Comparison of ENCODE assay signal across 23 cellular contexts in the genomic region with DNA sequence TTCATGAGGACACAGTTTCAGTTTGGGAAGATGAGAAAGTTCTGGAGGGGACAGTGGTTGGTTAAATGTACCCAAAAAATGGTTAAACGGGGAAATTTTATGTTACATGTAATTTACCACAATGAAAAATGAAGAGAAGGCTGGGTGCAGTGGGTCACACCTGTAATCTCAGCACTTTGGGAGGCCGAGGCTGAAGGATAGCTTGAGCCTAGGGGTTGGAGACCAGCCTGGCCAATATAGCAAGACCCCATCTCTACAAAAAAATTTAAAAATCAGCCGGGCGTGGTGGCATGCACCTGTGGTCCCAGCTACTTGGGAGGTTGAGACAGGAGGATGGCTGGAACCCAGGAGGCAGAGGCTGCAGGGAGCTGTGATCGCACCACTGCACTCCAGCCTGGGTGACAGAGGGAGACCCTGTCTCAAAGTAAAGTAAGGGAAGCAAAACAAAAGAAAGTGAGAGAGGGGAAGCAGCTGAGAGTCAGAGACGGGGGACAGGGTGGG. TPM values are rescaled to one million over a fixed set of nuclear protein-coding genes. Genes with fewer than 3 reads are reported as not detected.
DNase-seq lines count a peak whose midpoint lies in the region; ATAC-seq and TF ChIP-seq lines count a peak whose summit lies in the region.
"Had no signal": no experiment of that assay in that cellular context is flagged by ENCODE, and none has a peak within 500 bp of the region (broad histone marks: within the 10 kb centered on the region; RNA-seq: fewer than 3 reads in every experiment).

No MANE protein-coding gene starts in this region.

- TF ChIP-seq POLR2A in breast epithelium (IDR thresholded peaks at IDR 0.05): no peak
- no peak for TF ChIP-seq POLR2A in testis (IDR thresholded peaks at IDR 0.05)

- H3K4me1 ChIP-seq in breast epithelium (no peaks in the 10 kb centered on the region), lung (ENCODE audit: control insufficient read depth in 2 of 2, insufficient read depth in 2 of 2, low read length in 2 of 2) (no peaks in the 10 kb centered on the region), testis (no peaks in the 10 kb centered on the region)

- H3K27ac ChIP-seq in breast epithelium (peak overlapping the region; percentile 66 to 68), brain microvascular endothelial cell (no peak overlapping the region), lung (ENCODE audit: low read depth in 1 of 2, low read length in 1 of 2) (peak overlapping the region in 1 of 2 donors; percentile 57), testis (peak overlapping the region; percentile 39 to 69)

- DNase-seq in breast epithelium (ENCODE audit: low spot score in 2 of 2): no peak
- DNase-seq in MCF 10A (ENCODE audit: unreplicated experiment): no peak
- no peak for DNase-seq in brain microvascular endothelial cell
- no peak for DNase-seq in lung (ENCODE audit: low spot score)
- no peak for DNase-seq in testis
- no peak for DNase-seq in activated naive CD8-positive, alpha-beta T cell treated with anti-CD3 and anti-CD28 coated beads, Interleukin-2, amount 50 U/mL, for 24 hours
- DNase-seq in D341Med (ENCODE audit: low spot score): no peak
- DNase-seq: 8988T; activated naive CD4-positive, alpha-beta T cell treated with anti-CD3 and anti-CD28 coated beads for 36 hours; activated T-cell treated with anti-CD3 and anti-CD28 coated beads, Interleukin-2, amount 50 U/mL, for 48 hours; aorta; COR-L47; effector memory CD8-positive, alpha-beta T cell; HFFc6; kidney glomerular epithelial cell; NCI-H1092; NCI-H2029 treated with DMSO at 0.1 percent for 48 hours; NCI-H345; PC-3; SHP77 treated with DMSO at 0.1 percent for 48 hours had no signal

- H3K4me1 Mint-ChIP-seq in MCF 10A (ENCODE audit: insufficient read depth, unreplicated experiment): no peaks in the 10 kb centered on the region
- H3K4me1 Mint-ChIP-seq in activated naive CD8-positive, alpha-beta T cell treated with anti-CD3 and anti-CD28 coated beads, Interleukin-2, amount 50 U/mL, for 24 hours: peaks cover 7% of the 10 kb centered on the region

- in situ Hi-C loops in brain microvascular endothelial cell (cut with HindIII; ENCODE audit: low pct_ligation_motif_present, low sequenced_read_pairs): no loop called here

- TF ChIP-seq CTCF in breast epithelium (IDR thresholded peaks at IDR 0.05) (no peak), MCF 10A (IDR thresholded peaks at IDR 0.05; ENCODE audit: unreplicated experiment) (no peak), brain microvascular endothelial cell (IDR thresholded peaks at IDR 0.05; ENCODE audit: low read depth, low read length, missing control alignments) (no peak), lung (IDR thresholded peaks at IDR 0.05; ENCODE audit: control extremely low read depth, extremely low read depth) (no peak), testis (IDR thresholded peaks at IDR 0.05) (no peak)

- POLR2A ChIA-PET in MCF 10A (lab: Yijun Ruan, JAX): interaction anchor here (0.7 kb wide), 2 partner anchors 96 to 415 kb away, joined by 4 to 5 read pairs; no protein-coding TSS in a partner anchor

- H3K27ac Mint-ChIP-seq in MCF 10A (ENCODE audit: low read depth, unreplicated experiment): no peak overlapping the region
- no peak overlapping the region for H3K27ac Mint-ChIP-seq in activated naive CD8-positive, alpha-beta T cell treated with anti-CD3 and anti-CD28 coated beads, Interleukin-2, amount 50 U/mL, for 24 hours
- H3K27ac Mint-ChIP-seq: activated naive CD4-positive, alpha-beta T cell treated with anti-CD3 and anti-CD28 coated beads for 36 hours; effector memory CD8-positive, alpha-beta T cell; HFFc6; natural killer cell treated with Interleukin-12 subunit alpha and Interleukin-12 subunit beta and Interleukin-15 and Interleukin-18, amount 100 ng/mL, for 72 hours had no signal

- intact Hi-C loops in breast epithelium (cut with DNase I; ENCODE audit: low total_unique reads): no loop called here
- intact Hi-C loops in MCF 10A (cut with micrococcal nuclease): loop anchor here (10.0 kb wide), 1 partner anchor 360 kb away; no protein-coding TSS in a partner anchor
- intact Hi-C loops in testis (cut with DNase I; ENCODE audit: low total_unique reads): no loop called here

- CTCF ChIA-PET in MCF 10A (lab: Yijun Ruan, JAX): no interaction called here

- no peaks in the 10 kb centered on the region for H3K36me3 ChIP-seq in breast epithelium
- no peaks in the 10 kb centered on the region for H3K36me3 ChIP-seq in brain microvascular endothelial cell (replicated peaks)
- no peaks in the 10 kb centered on the region for H3K36me3 ChIP-seq in lung (ENCODE audit: control insufficient read depth in 2 of 2, insufficient read depth in 2 of 2, low read length in 2 of 2)
- no peaks in the 10 kb centered on the region for H3K36me3 ChIP-seq in testis (ENCODE audit: low read depth, missing control alignments)

- H3K4me3 ChIP-seq in breast epithelium (peak overlapping the region; percentile 5 to 51 (median 20)), brain microvascular endothelial cell (ENCODE audit: low read depth, low read length) (peak overlapping the region; percentile 17), lung (peak overlapping the region; percentile 8), testis (no peak overlapping the region)

- no peaks in the 10 kb centered on the region for H3K9me3 ChIP-seq in breast epithelium
- H3K9me3 ChIP-seq in lung (ENCODE audit: control insufficient read depth in 2 of 2, insufficient read depth in 1 of 2, low read length in 1 of 2): no peaks in the 10 kb centered on the region
- H3K9me3 ChIP-seq in testis: no peaks in the 10 kb centered on the region

- peaks cover 1% of the 10 kb centered on the region for H3K27me3 Mint-ChIP-seq in MCF 10A (ENCODE audit: insufficient read depth, unreplicated experiment)
- H3K27me3 Mint-ChIP-seq in activated naive CD8-positive, alpha-beta T cell treated with anti-CD3 and anti-CD28 coated beads, Interleukin-2, amount 50 U/mL, for 24 hours: no peaks in the 10 kb centered on the region
- H3K27me3 Mint-ChIP-seq: effector memory CD8-positive, alpha-beta T cell; natural killer cell treated with Interleukin-12 subunit alpha and Interleukin-12 subunit beta and Interleukin-15 and Interleukin-18, amount 100 ng/mL, for 72 hours had no signal

- WGBS in lung, 2 donors: 92 to 93% methylated on average over 6 of the region's 6 CpGs
- 67 to 73% methylated on average over 6 of the region's 6 CpGs for WGBS in testis, 2 donors

- H3K27me3 ChIP-seq in breast epithelium (no peaks in the 10 kb centered on the region), brain microvascular endothelial cell (replicated peaks) (no peaks in the 10 kb centered on the region), lung (ENCODE audit: control insufficient read depth, insufficient read depth) (no peaks in the 10 kb centered on the region), testis (no peaks in the 10 kb centered on the region)

- H3K36me3 Mint-ChIP-seq in MCF 10A (ENCODE audit: insufficient read depth, unreplicated experiment): no peaks in the 10 kb centered on the region
- H3K36me3 Mint-ChIP-seq in activated naive CD8-positive, alpha-beta T cell treated with anti-CD3 and anti-CD28 coated beads, Interleukin-2, amount 50 U/mL, for 24 hours (ENCODE audit: low read depth): no peaks in the 10 kb centered on the region
- H3K36me3 Mint-ChIP-seq: natural killer cell treated with Interleukin-12 subunit alpha and Interleukin-12 subunit beta and Interleukin-15 and Interleukin-18, amount 100 ng/mL, for 72 hours had no signal

- no TSS peak for BruUV-seq in MCF 10A (replicated peaks; lab: Mats Ljungman, UMichigan)

- no peaks in the 10 kb centered on the region for H3K9me3 Mint-ChIP-seq in MCF 10A (ENCODE audit: unreplicated experiment)
- H3K9me3 Mint-ChIP-seq in activated naive CD8-positive, alpha-beta T cell treated with anti-CD3 and anti-CD28 coated beads, Interleukin-2, amount 50 U/mL, for 24 hours: no peaks in the 10 kb centered on the region
- H3K9me3 Mint-ChIP-seq: activated naive CD4-positive, alpha-beta T cell treated with anti-CD3 and anti-CD28 coated beads for 36 hours; effector memory CD8-positive, alpha-beta T cell; natural killer cell treated with Interleukin-12 subunit alpha and Interleukin-12 subunit beta and Interleukin-15 and Interleukin-18, amount 100 ng/mL, for 72 hours had no signal

- H3K4me3 Mint-ChIP-seq in MCF 10A (ENCODE audit: unreplicated experiment): no peak overlapping the region
- no peak overlapping the region for H3K4me3 Mint-ChIP-seq in activated naive CD8-positive, alpha-beta T cell treated with anti-CD3 and anti-CD28 coated beads, Interleukin-2, amount 50 U/mL, for 24 hours
- H3K4me3 Mint-ChIP-seq: activated naive CD4-positive, alpha-beta T cell treated with anti-CD3 and anti-CD28 coated beads for 36 hours; effector memory CD8-positive, alpha-beta T cell; HFFc6; natural killer cell treated with Interleukin-12 subunit alpha and Interleukin-12 subunit beta and Interleukin-15 and Interleukin-18, amount 100 ng/mL, for 72 hours had no signal

- ATAC-seq in lung (ENCODE audit: insufficient read depth, low FRiP score) (no peak), HG02852 (IDR thresholded peaks at IDR 0.05; ENCODE audit: unreplicated experiment) (no peak)
- ATAC-seq in activated naive CD8-positive, alpha-beta T cell treated with anti-CD3 and anti-CD28 coated beads, Interleukin-2, amount 50 U/mL, for 24 hours: no peak
- ATAC-seq: effector memory CD8-positive, alpha-beta T cell; natural killer cell treated with Interleukin-12 subunit alpha and Interleukin-12 subunit beta and Interleukin-15 and Interleukin-18, amount 100 ng/mL, for 72 hours; PC-3 had no signal

RNA-seq across cellular contexts. Expression of a gene that starts 17.2 kb away (rescaled TPM):
- total RNA-seq in breast epithelium: 1 to 10 TPM; 1.6 to 7.8 (median 4.3) TPM
- total RNA-seq in MCF 10A (2022): 0.22 and 0.51 TPM in 2 replicates
- 1 to 10 TPM; 2.4 to 4.5 TPM for total RNA-seq in lung
- polyA plus RNA-seq in lung: 1 to 10 TPM; 1.6 to 3.1 TPM
- 10 to 100 TPM; 25.3 to 38.7 TPM for total RNA-seq in testis
- polyA plus RNA-seq in testis (ENCODE audit: insufficient read depth, low read depth, low replicate concordance): 16.9 TPM
- total RNA-seq: LHCN-M2 had no signal

RNA-seq across cellular contexts. Expression of a gene that starts 35.9 kb away (rescaled TPM):
- total RNA-seq in breast epithelium (1 to 10 TPM in 2 of 3 donors, under 1 TPM in 1; 0.64 to 3.7 (median 3.6) TPM), MCF 10A (2022) (0.37 and 0.74 TPM in 2 replicates), lung (1 to 10 TPM in 1 of 2 donors, under 1 TPM in 1; 0.37 to 1.2 TPM), testis (10 to 100 TPM; 22.5 to 33.1 TPM)
- polyA plus RNA-seq in lung (under 1 TPM; 0.42 to 0.73 TPM), testis (ENCODE audit: insufficient read depth, low read depth, low replicate concordance) (8.1 TPM)
- total RNA-seq: natural killer cell treated with Interleukin-12 subunit alpha and Interleukin-12 subunit beta and Interleukin-15 and Interleukin-18, amount 100 ng/mL, for 72 hours had no signal

RNA-seq across cellular contexts. Expression of a gene that starts 54.6 kb away (rescaled TPM):
- 10 to 100 TPM; 23.8 to 36.1 (median 27.2) TPM for total RNA-seq in breast epithelium
- total RNA-seq in MCF 10A (2022): 21.3 and 29.9 TPM in 2 replicates
- 10 to 100 TPM; 17.7 to 37.0 TPM for total RNA-seq in lung
- polyA plus RNA-seq in lung: 10 to 100 TPM; 47.1 to 51.2 TPM
- 100 to 1,000 TPM; 126 to 160 TPM for total RNA-seq in testis
- polyA plus RNA-seq in testis (ENCODE audit: insufficient read depth, low read depth, low replicate concordance): 198 TPM

Comparison
In these comparisons a context has a peak if more than half of its experiments do, and no peak if none do; other contexts are left out.
1. H3K4me3 ChIP-seq: peak in breast epithelium (3 of 3), brain microvascular endothelial cell (single experiment) and lung (single experiment); none in testis (0 of 2).
2. RNA of a gene that starts 35.9 kb away (total RNA-seq): 22.5 to 33.1 TPM in testis; 0.64 to 3.7 TPM in breast epithelium, 0.37 to 1.2 TPM in lung and 0.37 to 0.74 TPM in MCF 10A; every median in the first group is over 4 times any median in the second.